8 cellular contexts compared by ENCODE assay signal in genomic region chr15:65028921-65029735, GRCh38. TPM values are rescaled to one million over a fixed set of nuclear protein-coding genes. Genes with fewer than 3 reads are reported as not detected.
A peak's percentile ranks its signal among the peaks of the same experiment; 100 is the strongest.
DNase-seq lines count a peak whose midpoint lies in the region; ATAC-seq and TF ChIP-seq lines count a peak whose summit lies in the region.

MTFMT (minus strand) TSS chr15:65029639; CDS start chr15:65029613, 26 bp downstream.

- peak within 1 kb of the TSS; percentile 70 for H3K27ac ChIP-seq in suprapubic skin

- TF ChIP-seq CTCF in LNCaP clone FGC (IDR thresholded peaks at IDR 0.05; ENCODE audit: control insufficient read depth, extremely low read depth, insufficient read depth) = peak; percentile 3; the same call in 1 of the 2 replicates
- no peak for TF ChIP-seq CTCF in omental fat pad (IDR thresholded peaks at IDR 0.05)
- no peak for TF ChIP-seq CTCF in suprapubic skin (IDR thresholded peaks at IDR 0.05)

- H3K4me1 ChIP-seq in suprapubic skin = peaks cover 25% of the 10 kb centered on the region

- no peaks in the 10 kb centered on the region for H3K9me3 ChIP-seq in suprapubic skin

- ATAC-seq in GM21576 (IDR thresholded peaks at IDR 0.05; ENCODE audit: unreplicated experiment) (peak; percentile 47), SK-N-SH treated with all-trans-retinoic acid at 6 μM for 48 hours (peak; percentile 93), omental fat pad (ENCODE audit: low FRiP score) (peak; percentile 92)

- under 1% methylated on average over 29 of the region's 73 CpGs for WGBS in suprapubic skin

- DNase-seq in DMS79 treated with DMSO at 0.1 percent for 48 hours (lab: John Stamatoyannopoulos, UW) (peak; percentile 43), LNCaP clone FGC (ENCODE audit: low read depth) (no peak), glomerular endothelial cell (ENCODE audit: extremely low read depth, low read depth, low spot score) (no peak), omental fat pad (ENCODE audit: low spot score) (peak; percentile 82), suprapubic skin (ENCODE audit: low spot score in 2 of 2) (peak; percentile 93 to 94)
- peak; percentile 96 for DNase-seq in activated naive CD4-positive, alpha-beta T cell treated with anti-CD3 and anti-CD28 coated beads, Interleukin-2, amount 50 U/mL, for 16 hours

- no peaks in the 10 kb centered on the region for H3K27me3 ChIP-seq in suprapubic skin

- peak in 1 of 2 donors; percentile 66 for TF ChIP-seq POLR2A in suprapubic skin (IDR thresholded peaks at IDR 0.05)

- TF ChIP-seq EP300 in suprapubic skin (IDR thresholded peaks at IDR 0.05) = no peak

- peak within 1 kb of the TSS; percentile 88 for H3K4me3 ChIP-seq in LNCaP clone FGC (ENCODE audit: low read depth, low read length)
- peak within 1 kb of the TSS; percentile 96 for H3K4me3 ChIP-seq in suprapubic skin

- H3K36me3 ChIP-seq in suprapubic skin = peaks cover 26% of the 10 kb centered on the region

TF ChIP-seq in SK-N-SH treated with all-trans-retinoic acid at 6 μM for 48 hours, 23 proteins besides CTCF, POLR2A, EP300 and RAD21:
- no peak for TF ChIP-seq GLIS3 (CRISPR knock-in tag; IDR thresholded peaks at IDR 0.05)
- no peak for TF ChIP-seq ZC3H10 (CRISPR knock-in tag; IDR thresholded peaks at IDR 0.05)
- TF ChIP-seq SNAI2 (CRISPR knock-in tag; IDR thresholded peaks at IDR 0.05) = no peak
- no peak for TF ChIP-seq ZNF565 (CRISPR knock-in tag; conservative IDR thresholded peaks at IDR 0.05; ENCODE audit: low read depth)
- TF ChIP-seq ZNF8 (CRISPR knock-in tag; IDR thresholded peaks at IDR 0.05) = no peak
- TF ChIP-seq CSDC2 (CRISPR knock-in tag; IDR thresholded peaks at IDR 0.05) = no peak
- TF ChIP-seq ZNF70 (CRISPR knock-in tag; IDR thresholded peaks at IDR 0.05) = no peak
- TF ChIP-seq TCF4 (CRISPR knock-in tag; IDR thresholded peaks at IDR 0.05; ENCODE audit: borderline replicate concordance) = no peak
- TF ChIP-seq ISL1 (CRISPR knock-in tag; IDR thresholded peaks at IDR 0.05) = no peak
- TF ChIP-seq ZFP30 (CRISPR knock-in tag; IDR thresholded peaks at IDR 0.05) = no peak
- TF ChIP-seq RARB (CRISPR knock-in tag; IDR thresholded peaks at IDR 0.05) = no peak
- no peak for TF ChIP-seq CSRNP3 (CRISPR knock-in tag; IDR thresholded peaks at IDR 0.05)
- no peak for TF ChIP-seq ZFP3 (CRISPR knock-in tag; IDR thresholded peaks at IDR 0.05)
- no peak for TF ChIP-seq ARNTL (CRISPR knock-in tag; IDR thresholded peaks at IDR 0.05; ENCODE audit: borderline replicate concordance, low read depth)
- no peak for TF ChIP-seq TOX (CRISPR knock-in tag; IDR thresholded peaks at IDR 0.05; ENCODE audit: borderline replicate concordance)
- TF ChIP-seq ESRRG (CRISPR knock-in tag; IDR thresholded peaks at IDR 0.05) = no peak
TF ChIP-seq in SK-N-SH treated with all-trans-retinoic acid at 6 μM for 48 hours: peak in this region for 0.

RNA-seq across cellular contexts. Expression of gene MTFMT, which starts in this region (rescaled TPM):
- total RNA-seq in glomerular endothelial cell (18.2 and 22.4 TPM in 2 replicates), omental fat pad (10 to 100 TPM; 16.8 to 25.2 (median 22.4) TPM), suprapubic skin (100 to 1,000 TPM in 1 of 4 donors, 10 to 100 TPM in 3; 11.7 to 159 (median 18.1) TPM)

Comparison
In these comparisons a context has a peak if more than half of its experiments do, and no peak if none do; other contexts are left out.
1. DNase-seq: peak in DMS79 treated with DMSO at 0.1 percent for 48 hours (single experiment), activated naive CD4-positive, alpha-beta T cell treated with anti-CD3 and anti-CD28 coated beads, Interleukin-2, amount 50 U/mL, for 16 hours (single experiment), omental fat pad (single experiment) and suprapubic skin (2 of 2); none in LNCaP clone FGC (single experiment) and glomerular endothelial cell (single experiment).
2. Peak in every context shown above with its lines, with median percentiles within 50 percentile points of each other: ATAC-seq.